8 cellular contexts compared by ENCODE assay signal in the genomic region with DNA sequence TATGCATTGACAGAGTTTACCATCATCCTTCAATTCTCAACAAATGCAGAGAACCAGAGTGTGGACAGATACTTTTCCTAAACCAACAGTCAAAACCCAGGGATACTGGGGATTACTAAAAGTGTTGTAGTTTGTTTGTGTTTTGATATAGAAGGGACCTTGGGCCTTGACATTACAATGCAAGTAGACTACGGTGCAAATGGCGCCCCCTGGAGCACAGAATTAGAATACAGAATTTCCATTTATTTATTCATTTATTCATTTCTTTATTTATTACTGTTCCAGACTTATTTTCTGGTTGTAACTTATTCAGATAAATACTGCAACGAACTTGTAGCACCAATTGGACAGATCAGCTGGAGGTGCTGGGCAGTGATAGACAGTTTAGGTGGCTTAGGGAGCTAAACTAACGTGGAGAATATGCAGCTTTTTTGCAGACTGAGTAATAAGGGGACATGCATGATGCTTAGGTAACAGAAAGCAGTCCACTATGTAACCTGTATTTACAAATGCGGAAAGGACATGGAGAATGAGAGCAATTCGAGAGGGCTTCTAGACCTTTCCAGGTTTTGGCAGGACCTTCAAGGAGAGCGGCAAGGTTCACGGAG. TPM values are rescaled to one million over a fixed set of nuclear protein-coding genes. Genes with fewer than 3 reads are reported as not detected.
DNase-seq lines count a peak whose midpoint lies in the region; ATAC-seq and TF ChIP-seq lines count a peak whose summit lies in the region.

No MANE protein-coding gene starts in this region.

- POLR2A ChIA-PET in BJ (lab: Charles Lee): no interaction called here
- POLR2A ChIA-PET in HEK293 (lab: Yijun Ruan, JAX): no interaction called here
- POLR2A ChIA-PET in WTC11 (lab: Charles Lee): interaction anchor here (1.0 kb wide), 1 partner anchor 44 kb away, joined by 3 read pairs; no protein-coding TSS in a partner anchor
- POLR2A ChIA-PET in activated CD4-positive, alpha-beta memory T cell treated with anti-CD3 and anti-CD28 coated beads for 36 hours (lab: Charles Lee): no interaction called here

- CTCF ChIA-PET in BJ (lab: Yijun Ruan, JAX) (interaction anchor here (0.6 to 21.6 kb wide), 24 partner anchors 8 to 88 kb away, joined by 3 to 272 read pairs (median 4); a partner anchor contains a TSS), HEK293 (lab: Yijun Ruan, JAX) (interaction anchor here (0.6 to 7.0 kb wide), 23 partner anchors 9 to 161 kb away, joined by 3 to 121 read pairs (median 5); a partner anchor contains a TSS), WTC11 (lab: Charles Lee) (interaction anchor here (0.7 to 4.6 kb wide), 20 partner anchors 9 to 85 kb away, joined by 3 to 70 read pairs (median 4); a partner anchor contains a TSS)
- CTCF ChIA-PET in activated CD4-positive, alpha-beta memory T cell treated with anti-CD3 and anti-CD28 coated beads for 36 hours (lab: Charles Lee): interaction anchor here (0.7 to 1.6 kb wide), 7 partner anchors 10 to 78 kb away, joined by 3 to 11 read pairs (median 4); no protein-coding TSS in a partner anchor

- no peak for DNase-seq in BJ (ENCODE audit: low read depth)
- no peak for DNase-seq in WTC11 (ENCODE audit: low spot score)
- peak; percentile 18 for DNase-seq in inferior parietal cortex (ENCODE audit: extremely low spot score)
- no peak for DNase-seq in tibial artery
- no peak for DNase-seq in hepatic stellate cell (ENCODE audit: low spot score)
- DNase-seq in activated CD4-positive, alpha-beta memory T cell treated with anti-CD3 and anti-CD28 coated beads for 36 hours: no peak
- no peak for DNase-seq in amniotic stem cell (lab: John Stamatoyannopoulos, UW)

- intact Hi-C loops in tibial artery (cut with DNase I; ENCODE audit: low total_unique reads): loop anchor here (2.0 to 5.0 kb wide), 2 partner anchors 43 to 51 kb away; a partner anchor contains a TSS
- intact Hi-C loops in activated CD4-positive, alpha-beta memory T cell treated with anti-CD3 and anti-CD28 coated beads for 36 hours (cut with micrococcal nuclease): loop anchor here (1.0 to 10.0 kb wide), 2 partner anchors 44 to 71 kb away; no protein-coding TSS in a partner anchor

- H3K27ac Mint-ChIP-seq in WTC11: no peak overlapping the region
- H3K27ac Mint-ChIP-seq in activated CD4-positive, alpha-beta memory T cell treated with anti-CD3 and anti-CD28 coated beads for 36 hours: no peak overlapping the region

- no peaks in the 10 kb centered on the region for H3K27me3 Mint-ChIP-seq in WTC11 (ENCODE audit: low read depth)
- H3K27me3 Mint-ChIP-seq in activated CD4-positive, alpha-beta memory T cell treated with anti-CD3 and anti-CD28 coated beads for 36 hours: peaks cover 10% of the 10 kb centered on the region

- H3K4me3 Mint-ChIP-seq in WTC11: no peak overlapping the region
- no peak overlapping the region for H3K4me3 Mint-ChIP-seq in activated CD4-positive, alpha-beta memory T cell treated with anti-CD3 and anti-CD28 coated beads for 36 hours

- H3K9me3 ChIP-seq in HEK293 (ENCODE audit: control insufficient read depth, insufficient read depth, low read depth, low read length): no peaks in the 10 kb centered on the region
- H3K9me3 ChIP-seq in tibial artery: no peaks in the 10 kb centered on the region

- no peak overlapping the region for H3K27ac ChIP-seq in HEK293 (ENCODE audit: extremely low read depth, low read depth, low read length)
- peak overlapping the region in 1 of 2 donors; percentile 32 for H3K27ac ChIP-seq in tibial artery

- peaks cover 2% of the 10 kb centered on the region; the same call in 1 of the 2 replicates for H3K36me3 Mint-ChIP-seq in WTC11
- no peaks in the 10 kb centered on the region for H3K36me3 Mint-ChIP-seq in activated CD4-positive, alpha-beta memory T cell treated with anti-CD3 and anti-CD28 coated beads for 36 hours

- H3K4me3 ChIP-seq in BJ (ENCODE audit: low read depth, low read length) (no peak overlapping the region), HEK293 (ENCODE audit: low read depth, low read length) (no peak overlapping the region), tibial artery (no peak overlapping the region)

- no peaks in the 10 kb centered on the region for H3K9me3 Mint-ChIP-seq in WTC11
- no peaks in the 10 kb centered on the region for H3K9me3 Mint-ChIP-seq in activated CD4-positive, alpha-beta memory T cell treated with anti-CD3 and anti-CD28 coated beads for 36 hours

- H3K4me1 ChIP-seq in HEK293 (ENCODE audit: control insufficient read depth, insufficient read depth, low read length): no peaks in the 10 kb centered on the region
- peaks cover 0 to 61% (median 43%) of the 10 kb centered on the region in 4 donors for H3K4me1 ChIP-seq in tibial artery

- peaks cover 47% of the 10 kb centered on the region for H3K4me1 Mint-ChIP-seq in WTC11
- H3K4me1 Mint-ChIP-seq in activated CD4-positive, alpha-beta memory T cell treated with anti-CD3 and anti-CD28 coated beads for 36 hours (ENCODE audit: low read depth): no peaks in the 10 kb centered on the region

- ATAC-seq in WTC11: no peak

- TF ChIP-seq CTCF in BJ (IDR thresholded peaks at IDR 0.05; ENCODE audit: insufficient read depth, low read depth, low read length): peak; percentile 64
- TF ChIP-seq CTCF in HEK293 (tag by site-specific recombination; IDR thresholded peaks at IDR 0.05): 0 out of 2 replicates have a peak, but pooled peaks have one; percentile 36
- peak; percentile 79 for TF ChIP-seq CTCF in WTC11 (IDR thresholded peaks at IDR 0.05)
- TF ChIP-seq CTCF in tibial artery (IDR thresholded peaks at IDR 0.05): peak; percentile 69 to 73

- H3K27me3 ChIP-seq in BJ (ENCODE audit: control insufficient read depth, insufficient read depth, low read length) (no peaks in the 10 kb centered on the region), tibial artery (no peaks in the 10 kb centered on the region)

- peaks cover 4% of the 10 kb centered on the region for H3K36me3 ChIP-seq in BJ (ENCODE audit: control insufficient read depth, insufficient read depth, low read length)
- no peaks in the 10 kb centered on the region for H3K36me3 ChIP-seq in HEK293 (ENCODE audit: control insufficient read depth in 2 of 2, insufficient read depth in 1 of 2, low read length in 2 of 2)
- H3K36me3 ChIP-seq in tibial artery: peaks cover 0 to 13% (median 4%) of the 10 kb centered on the region in 3 donors

TF ChIP-seq in HEK293, 187 proteins besides CTCF, POLR2A, EP300 and RAD21:
- TF ChIP-seq ZBTB48 (tag by site-specific recombination; IDR thresholded peaks at IDR 0.05): 0 out of 2 replicates have a peak, but pooled peaks have one; percentile 17
- TF ChIP-seq GLI2 (tag by site-specific recombination; IDR thresholded peaks at IDR 0.05; ENCODE audit: borderline replicate concordance, low read depth): no peak
- TF ChIP-seq ZNF560 (tag by site-specific recombination; IDR thresholded peaks at IDR 0.05; ENCODE audit: borderline replicate concordance): no peak
- no peak for TF ChIP-seq ZBTB21 (tag by site-specific recombination; IDR thresholded peaks at IDR 0.05)
- 0 out of 2 replicates have a peak, but pooled peaks have one; percentile 13 for TF ChIP-seq ZNF654 (tag by site-specific recombination; IDR thresholded peaks at IDR 0.05; ENCODE audit: low read depth)
- no peak for TF ChIP-seq BCL11B (tag by site-specific recombination; IDR thresholded peaks at IDR 0.05; ENCODE audit: low read depth)
- TF ChIP-seq ZNF837 (tag by site-specific recombination; IDR thresholded peaks at IDR 0.05): no peak
- TF ChIP-seq, protein P1, sequence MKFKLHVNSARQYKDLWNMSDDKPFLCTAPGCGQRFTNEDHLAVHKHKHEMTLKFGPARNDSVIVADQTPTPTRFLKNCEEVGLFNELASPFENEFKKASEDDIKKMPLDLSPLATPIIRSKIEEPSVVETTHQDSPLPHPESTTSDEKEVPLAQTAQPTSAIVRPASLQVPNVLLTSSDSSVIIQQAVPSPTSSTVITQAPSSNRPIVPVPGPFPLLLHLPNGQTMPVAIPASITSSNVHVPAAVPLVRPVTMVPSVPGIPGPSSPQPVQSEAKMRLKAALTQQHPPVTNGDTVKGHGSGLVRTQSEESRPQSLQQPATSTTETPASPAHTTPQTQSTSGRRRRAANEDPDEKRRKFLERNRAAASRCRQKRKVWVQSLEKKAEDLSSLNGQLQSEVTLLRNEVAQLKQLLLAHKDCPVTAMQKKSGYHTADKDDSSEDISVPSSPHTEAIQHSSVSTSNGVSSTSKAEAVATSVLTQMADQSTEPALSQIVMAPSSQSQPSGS (tag by site-specific recombination; IDR thresholded peaks at IDR 0.05; ENCODE audit: low read depth): no peak

TF ChIP-seq in WTC11, 78 proteins besides CTCF, POLR2A, EP300 and RAD21:
- TF ChIP-seq ZNF423 (CRISPR knock-in tag; IDR thresholded peaks at IDR 0.05) (no peak), ZNF263 (CRISPR knock-in tag; IDR thresholded peaks at IDR 0.05; ENCODE audit: low read depth) (no peak), NFE2L1 (CRISPR knock-in tag; IDR thresholded peaks at IDR 0.05) (no peak), ETV6 (CRISPR knock-in tag; IDR thresholded peaks at IDR 0.05) (no peak), ZNF138 (CRISPR knock-in tag; conservative IDR thresholded peaks at IDR 0.05) (no peak), GTF2I (CRISPR knock-in tag; conservative IDR thresholded peaks at IDR 0.05) (no peak)
- TF ChIP-seq, protein P2, sequence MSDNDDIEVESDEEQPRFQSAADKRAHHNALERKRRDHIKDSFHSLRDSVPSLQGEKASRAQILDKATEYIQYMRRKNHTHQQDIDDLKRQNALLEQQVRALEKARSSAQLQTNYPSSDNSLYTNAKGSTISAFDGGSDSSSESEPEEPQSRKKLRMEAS (CRISPR knock-in tag; IDR thresholded peaks at IDR 0.05): no peak
- TF ChIP-seq, protein P3, sequence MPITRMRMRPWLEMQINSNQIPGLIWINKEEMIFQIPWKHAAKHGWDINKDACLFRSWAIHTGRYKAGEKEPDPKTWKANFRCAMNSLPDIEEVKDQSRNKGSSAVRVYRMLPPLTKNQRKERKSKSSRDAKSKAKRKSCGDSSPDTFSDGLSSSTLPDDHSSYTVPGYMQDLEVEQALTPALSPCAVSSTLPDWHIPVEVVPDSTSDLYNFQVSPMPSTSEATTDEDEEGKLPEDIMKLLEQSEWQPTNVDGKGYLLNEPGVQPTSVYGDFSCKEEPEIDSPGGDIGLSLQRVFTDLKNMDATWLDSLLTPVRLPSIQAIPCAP (CRISPR knock-in tag; IDR thresholded peaks at IDR 0.05): no peak

RNA-seq across cellular contexts. Expression of a gene that starts 42.6 kb away (rescaled TPM):
- 51.8 and 65.1 TPM in 2 replicates for polyA plus RNA-seq in BJ (2011; rRNA removed)
- polyA minus RNA-seq in BJ (2011; rRNA and poly(A)+ RNA removed): 85.7 and 95.9 TPM in 2 replicates
- 32.8 to 42.4 TPM (median 32.9 TPM) in 3 replicates for total RNA-seq in WTC11 (2021)
- total RNA-seq in activated CD4-positive, alpha-beta memory T cell treated with anti-CD3 and anti-CD28 coated beads for 36 hours: not detected

Comparison
In these comparisons a context has a peak if more than half of its experiments do, and no peak if none do; other contexts are left out.
1. RNA of a gene that starts 42.6 kb away (total RNA-seq): 32.8 to 42.4 TPM in WTC11; not detected in activated CD4-positive, alpha-beta memory T cell treated with anti-CD3 and anti-CD28 coated beads for 36 hours; every median in the first group is over 10 times any median in the second.
2. Peak in every context shown above with its lines, with median percentiles within 50 percentile points of each other: CTCF ChIP-seq.